ENCODE assay signal across 29 cellular contexts in the genomic region with DNA sequence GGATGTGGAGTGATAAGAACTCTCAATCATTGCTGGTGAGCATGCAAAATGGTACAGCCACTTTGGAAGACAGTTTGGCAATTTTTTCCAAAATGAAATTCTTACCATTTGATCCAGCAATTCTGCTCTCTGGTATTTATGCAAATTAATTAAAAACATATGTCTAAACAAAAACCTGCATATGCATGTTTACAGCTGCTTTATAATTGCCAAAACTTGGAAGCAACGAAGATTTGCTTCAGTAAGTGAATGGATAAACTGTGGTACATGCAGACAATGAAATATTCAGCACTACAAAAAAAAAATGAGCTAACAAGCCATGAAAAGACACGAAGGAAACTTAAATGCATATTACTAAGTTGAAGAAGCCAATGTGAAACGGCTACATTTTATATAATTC. TPM values are rescaled to one million over a fixed set of nuclear protein-coding genes. Genes with fewer than 3 reads are reported as not detected.
"Had no signal": no experiment of that assay in that cellular context is flagged by ENCODE, and none has a peak within 500 bp of the region (broad histone marks: within the 10 kb centered on the region; RNA-seq: fewer than 3 reads in every experiment).

No MANE protein-coding gene starts in this region.

- H3K9me3 ChIP-seq: esophagus muscularis mucosa, gastrocnemius medialis, left lung, lower lobe of right lung had no signal

- H3K36me3 ChIP-seq: esophagus muscularis mucosa, gastrocnemius medialis, heart right ventricle, left lung, lower lobe of right lung had no signal

- DNase-seq: cortex of kidney; effector CD8-positive, alpha-beta T cell; effector memory CD8-positive, alpha-beta T cell; endodermal cell; foreskin fibroblast; foreskin melanocyte; gastrocnemius medialis; glutamatergic neuron; head of caudate nucleus; heart right ventricle; hippocampal formation; left cardiac atrium; left lung; left ventricle myocardium superior; lower lobe of right lung; mesenchymal stem cell; midbrain; naive thymus-derived CD4-positive, alpha-beta T cell had no signal

- H3K27me3 ChIP-seq: esophagus muscularis mucosa, gastrocnemius medialis, heart right ventricle, left lung had no signal

- ATAC-seq: effector memory CD8-positive, alpha-beta T cell; gastrocnemius medialis; heart right ventricle; left cardiac atrium; left lung; left ventricle myocardium superior; lower lobe of right lung; naive thymus-derived CD4-positive, alpha-beta T cell had no signal

- H3K27ac ChIP-seq: esophagus muscularis mucosa, gastrocnemius medialis, heart right ventricle, left lung, lower lobe of right lung had no signal

- H3K4me3 ChIP-seq: esophagus muscularis mucosa, gastrocnemius medialis, heart right ventricle, left lung, lower lobe of right lung had no signal

- H3K4me1 ChIP-seq: esophagus muscularis mucosa, gastrocnemius medialis, heart right ventricle, left lung, lower lobe of right lung had no signal

RNA-seq across cellular contexts. Expression of a gene that starts 55.5 kb away (rescaled TPM):
- total RNA-seq: cerebellum; dermis microvascular lymphatic vessel endothelial cell; endothelial cell of umbilical vein; epithelial cell of proximal tubule; esophagus muscularis mucosa; fibroblast of lung; gastrocnemius medialis; glomerular endothelial cell; heart right ventricle; kidney epithelial cell; left cardiac atrium; left lung; left ventricle myocardium superior; lower leg skin; lower lobe of right lung; lung microvascular endothelial cell; mononuclear cell; naive thymus-derived CD4-positive, alpha-beta T cell had no signal
